Comparison of ENCODE assay signal across 8 cellular contexts in genomic region chr6:166950892-166951669, GRCh38. TPM values are rescaled to one million over a fixed set of nuclear protein-coding genes. Genes with fewer than 3 reads are reported as not detected.
DNase-seq lines count a peak whose midpoint lies in the region; ATAC-seq, FAIRE-seq and TF ChIP-seq lines count a peak whose summit lies in the region.
"Not testable (repeated sequence)": the region's sequence is repeated elsewhere in the genome, so short reads cannot be mapped to it uniquely, and the experiment has no call there.

No MANE protein-coding gene starts in this region.

- not testable (repeated sequence) for H3K4me3 ChIP-seq in tibial artery

- not testable (repeated sequence) for H3K4me1 ChIP-seq in foreskin keratinocyte, tibial artery

- H3K27ac Mint-ChIP-seq in osteocyte (ENCODE audit: unreplicated experiment), result not testable (repeated sequence)

- DNase-seq in GM12892 (ENCODE audit: insufficient read length); osteocyte (ENCODE audit: extremely low spot score, unreplicated experiment): not testable (repeated sequence)
- DNase-seq in M059J (ENCODE audit: low read depth) (peak; percentile 57), SK-MEL-5 (ENCODE audit: low read depth, low spot score) (peak; percentile 75), foreskin keratinocyte (peak in 1 of 2 donors; percentile 23), tibial artery (peak in 1 of 2 donors; percentile 57)
- peak; percentile 15 for DNase-seq in activated gamma-delta T cell treated with anti-CD3 and anti-CD28 coated beads, Interleukin-2, amount 50 U/mL, for 16 hours (ENCODE audit: low read depth)

- not testable (repeated sequence) for H3K4me3 Mint-ChIP-seq in osteocyte (ENCODE audit: unreplicated experiment)

- TF ChIP-seq CTCF in foreskin keratinocyte (conservative IDR thresholded peaks at IDR 0.05), result peak; percentile 68
- peak; percentile 65 for TF ChIP-seq CTCF in osteocyte (IDR thresholded peaks at IDR 0.05)
- peak; percentile 42 to 47 for TF ChIP-seq CTCF in tibial artery (IDR thresholded peaks at IDR 0.05)

- H3K9me3 ChIP-seq in tibial artery, result not testable (repeated sequence)

- ATAC-seq in HG02588 (IDR thresholded peaks at IDR 0.05; ENCODE audit: unreplicated experiment), result peak; percentile 85
- peak; percentile 46 for ATAC-seq in foreskin keratinocyte

- peaks cover 17% of the 10 kb centered on the region for H3K4me1 Mint-ChIP-seq in osteocyte (ENCODE audit: unreplicated experiment)

- not testable (repeated sequence) for H3K27ac ChIP-seq in foreskin keratinocyte, tibial artery

- not testable (repeated sequence) for H3K27me3 ChIP-seq in foreskin keratinocyte, tibial artery

- H3K36me3 ChIP-seq in tibial artery, result peaks cover 2 to 45% (median 4%) of the 10 kb centered on the region in 3 donors

- TF ChIP-seq POLR2A in GM12892 (IDR thresholded peaks at IDR 0.05; ENCODE audit: low read depth, low read length), result not testable (repeated sequence)

- H3K36me3 Mint-ChIP-seq in osteocyte (ENCODE audit: unreplicated experiment), result not testable (repeated sequence)

- intact Hi-C loops in tibial artery (cut with DNase I; ENCODE audit: low total_unique reads), result not testable (repeated sequence)

- FAIRE-seq in GM12892 (lab: Jason Lieb, UNC), result peak; percentile 93

- not testable (repeated sequence) for H3K27me3 Mint-ChIP-seq in osteocyte (ENCODE audit: unreplicated experiment)

- not testable (repeated sequence) for H3K9me3 Mint-ChIP-seq in osteocyte (ENCODE audit: unreplicated experiment)

- in situ Hi-C loops in SK-MEL-5 (cut with HindIII; ENCODE audit: low pct_unique_long_range_greater_than_20kb, low sequenced_read_pairs), result not testable (repeated sequence)

RNA-seq across cellular contexts. Expression of gene RNASET2, which starts 5.3 kb away (rescaled TPM):
- 158 TPM for polyA plus RNA-seq in GM12892 (2012; ENCODE audit: missing spikeins)
- 31.7 and 33.3 TPM in 2 replicates for total RNA-seq in M059J (2014; rRNA removed; shearing (Covaris generic))
- 38.6 and 42.2 TPM in 2 replicates for total RNA-seq in SK-MEL-5 (2014; rRNA removed; shearing (Covaris generic))
- polyA plus RNA-seq in SK-MEL-5 (2015; cell fraction: cytosol; rRNA removed), result 45.4 and 48.4 TPM in 2 replicates
- polyA plus RNA-seq in SK-MEL-5 (2015; cell fraction: nucleus; rRNA removed), result 19.3 and 37.7 TPM in 2 replicates
- total RNA-seq in foreskin keratinocyte, result 14.3 and 14.5 TPM in 2 replicates
- polyA plus RNA-seq in foreskin keratinocyte, result 17.6 and 18.5 TPM in 2 replicates
- total RNA-seq in osteocyte, result 20.3 and 22.3 TPM in 2 replicates

RNA-seq across cellular contexts. Expression of gene CEP43, which starts 48.1 kb away (rescaled TPM):
- polyA plus RNA-seq in GM12892 (2012; ENCODE audit: missing spikeins), result 19.0 TPM
- total RNA-seq in M059J (2014; rRNA removed; shearing (Covaris generic)), result 30.8 and 37.2 TPM in 2 replicates
- total RNA-seq in SK-MEL-5 (2014; rRNA removed; shearing (Covaris generic)), result 11.1 and 13.2 TPM in 2 replicates
- polyA plus RNA-seq in SK-MEL-5 (2015; cell fraction: cytosol; rRNA removed), result 6.2 and 8.5 TPM in 2 replicates
- polyA plus RNA-seq in SK-MEL-5 (2015; cell fraction: nucleus; rRNA removed), result 42.2 and 66.1 TPM in 2 replicates
- 13.5 and 15.5 TPM in 2 replicates for total RNA-seq in foreskin keratinocyte
- 7.5 and 9.4 TPM in 2 replicates for polyA plus RNA-seq in foreskin keratinocyte
- 16.0 and 18.3 TPM in 2 replicates for total RNA-seq in osteocyte
